In genomic region chr9:137138701-137139467, GRCh38 we compare ENCODE assay signal across 8 cellular contexts. TPM values are rescaled to one million over a fixed set of nuclear protein-coding genes. Genes with fewer than 3 reads are reported as not detected.
DNase-seq lines count a peak whose midpoint lies in the region; ATAC-seq, FAIRE-seq and TF ChIP-seq lines count a peak whose summit lies in the region.

Gene GRIN1 (plus strand): TSS chr9:137139154. CDS start chr9:137139487, 333 bp downstream.

- no peak for TF ChIP-seq CTCF in Calu3 (IDR thresholded peaks at IDR 0.05; ENCODE audit: unreplicated experiment)

- no peaks in the 10 kb centered on the region for H3K9me3 ChIP-seq in right cardiac atrium (ENCODE audit: control insufficient read depth, low read length)

- no peaks in the 10 kb centered on the region for H3K36me3 Mint-ChIP-seq in activated T-helper 2 cell treated with anti-CD3 and anti-CD28 coated beads, Interferon-gamma antibody, Interleukin-2, Interleukin-4, amounts not matched to agents 10 μg/mL and 5 μg/mL and 100 μg/mL, durations not matched to agents 14 hours and 24 hours and 36 hours (ENCODE audit: low read depth)
- H3K36me3 Mint-ChIP-seq in stimulated activated effector memory CD8-positive, alpha-beta T cell treated with anti-CD3 and anti-CD28 coated beads, Interleukin-12 subunit alpha, Interleukin-12 subunit beta, amount 100 ng/mL, for 72 hours, result no peaks in the 10 kb centered on the region
- H3K36me3 Mint-ChIP-seq in Calu3 (ENCODE audit: insufficient read depth, unreplicated experiment), result no peaks in the 10 kb centered on the region

- no peak within 1 kb of the TSS for H3K4me3 Mint-ChIP-seq in activated T-helper 2 cell treated with anti-CD3 and anti-CD28 coated beads, Interferon-gamma antibody, Interleukin-2, Interleukin-4, amounts not matched to agents 10 μg/mL and 5 μg/mL and 100 μg/mL, durations not matched to agents 14 hours and 24 hours and 36 hours (ENCODE audit: low read depth)
- no peak within 1 kb of the TSS for H3K4me3 Mint-ChIP-seq in stimulated activated effector memory CD8-positive, alpha-beta T cell treated with anti-CD3 and anti-CD28 coated beads, Interleukin-12 subunit alpha, Interleukin-12 subunit beta, amount 100 ng/mL, for 72 hours
- H3K4me3 Mint-ChIP-seq in Calu3 (ENCODE audit: low read depth, unreplicated experiment), result no peak within 1 kb of the TSS

- no peak within 1 kb of the TSS for H3K27ac Mint-ChIP-seq in activated T-helper 2 cell treated with anti-CD3 and anti-CD28 coated beads, Interferon-gamma antibody, Interleukin-2, Interleukin-4, amounts not matched to agents 10 μg/mL and 5 μg/mL and 100 μg/mL, durations not matched to agents 14 hours and 24 hours and 36 hours
- H3K27ac Mint-ChIP-seq in stimulated activated effector memory CD8-positive, alpha-beta T cell treated with anti-CD3 and anti-CD28 coated beads, Interleukin-12 subunit alpha, Interleukin-12 subunit beta, amount 100 ng/mL, for 72 hours, result no peak within 1 kb of the TSS
- no peak within 1 kb of the TSS for H3K27ac Mint-ChIP-seq in Calu3 (ENCODE audit: unreplicated experiment)

- WGBS in right cardiac atrium, result 5% methylated on average over 105 of the region's 105 CpGs

- TF ChIP-seq POLR2A in GM12891 (IDR thresholded peaks at IDR 0.05; ENCODE audit: low read depth, low read length), result no peak

- no peaks in the 10 kb centered on the region for H3K4me1 ChIP-seq in right cardiac atrium (ENCODE audit: control insufficient read depth, insufficient read depth, low read length)

- no TSS peak for BruUV-seq in Calu3 (replicated peaks; lab: Mats Ljungman, UMichigan)

- intact Hi-C loops in activated T-helper 2 cell treated with anti-CD3 and anti-CD28 coated beads, Interferon-gamma antibody, Interleukin-2, Interleukin-4, amounts not matched to agents 10 μg/mL and 5 μg/mL and 100 μg/mL, durations not matched to agents 14 hours and 24 hours and 36 hours (cut with micrococcal nuclease), result no loop called here
- intact Hi-C loops in right cardiac atrium (cut with DNase I), result no loop called here
- intact Hi-C loops in Calu3 (cut with micrococcal nuclease; ENCODE audit: unreplicated experiment), result no loop called here

- no peak within 1 kb of the TSS for H3K4me3 ChIP-seq in right cardiac atrium (ENCODE audit: low read length)

- no peaks in the 10 kb centered on the region for H3K27me3 ChIP-seq in right cardiac atrium (ENCODE audit: control insufficient read depth, insufficient read depth)

- CTCF ChIA-PET in Calu3 (lab: Charles Lee), result no interaction called here

- peak; percentile 65 to 66 for ATAC-seq in right cardiac atrium
- peak; percentile 45 for ATAC-seq in stimulated activated effector memory CD8-positive, alpha-beta T cell treated with anti-CD3 and anti-CD28 coated beads, Interleukin-12 subunit alpha, Interleukin-12 subunit beta, amount 100 ng/mL, for 72 hours

- DNase-seq in activated CD4-positive, alpha-beta T cell treated with anti-CD3 and anti-CD28 coated beads, Interleukin-2, amount 50 U/mL, for 1 hour, result peak; percentile 33
- no peak for DNase-seq in activated CD4-positive, alpha-beta T cell treated with anti-CD3 and anti-CD28 coated beads for 4 hours
- peak; percentile 44 for DNase-seq in activated T-helper 2 cell treated with anti-CD3 and anti-CD28 coated beads, Interferon-gamma antibody, Interleukin-2, Interleukin-4, amounts not matched to agents 10 μg/mL and 5 μg/mL and 100 μg/mL, durations not matched to agents 14 hours and 24 hours and 36 hours (ENCODE audit: low spot score)
- DNase-seq in right cardiac atrium (peak; percentile 49 to 82 (median 80)), Calu3 (no peak), H4 (ENCODE audit: low spot score) (no peak), GM12891 (ENCODE audit: insufficient read length, low spot score) (no peak)
- DNase-seq in stimulated activated effector memory CD8-positive, alpha-beta T cell treated with anti-CD3 and anti-CD28 coated beads, Interleukin-12 subunit alpha, Interleukin-12 subunit beta, amount 100 ng/mL, for 72 hours (ENCODE audit: low spot score in 2 of 2), result no peak

- no peaks in the 10 kb centered on the region for H3K4me1 Mint-ChIP-seq in activated T-helper 2 cell treated with anti-CD3 and anti-CD28 coated beads, Interferon-gamma antibody, Interleukin-2, Interleukin-4, amounts not matched to agents 10 μg/mL and 5 μg/mL and 100 μg/mL, durations not matched to agents 14 hours and 24 hours and 36 hours (ENCODE audit: low read depth)
- H3K4me1 Mint-ChIP-seq in stimulated activated effector memory CD8-positive, alpha-beta T cell treated with anti-CD3 and anti-CD28 coated beads, Interleukin-12 subunit alpha, Interleukin-12 subunit beta, amount 100 ng/mL, for 72 hours, result peaks cover 6% of the 10 kb centered on the region
- no peaks in the 10 kb centered on the region for H3K4me1 Mint-ChIP-seq in Calu3 (ENCODE audit: low read depth, unreplicated experiment)

- no peak within 1 kb of the TSS for H3K27ac ChIP-seq in right cardiac atrium (ENCODE audit: low read length)

- FAIRE-seq in GM12891 (lab: Jason Lieb, UNC), result no peak

- H3K27me3 Mint-ChIP-seq in activated T-helper 2 cell treated with anti-CD3 and anti-CD28 coated beads, Interferon-gamma antibody, Interleukin-2, Interleukin-4, amounts not matched to agents 10 μg/mL and 5 μg/mL and 100 μg/mL, durations not matched to agents 14 hours and 24 hours and 36 hours (ENCODE audit: low read depth), result peaks cover 42% of the 10 kb centered on the region
- H3K27me3 Mint-ChIP-seq in Calu3 (ENCODE audit: unreplicated experiment), result peaks cover 70% of the 10 kb centered on the region

- H3K9me3 Mint-ChIP-seq in activated T-helper 2 cell treated with anti-CD3 and anti-CD28 coated beads, Interferon-gamma antibody, Interleukin-2, Interleukin-4, amounts not matched to agents 10 μg/mL and 5 μg/mL and 100 μg/mL, durations not matched to agents 14 hours and 24 hours and 36 hours, result no peaks in the 10 kb centered on the region
- H3K9me3 Mint-ChIP-seq in stimulated activated effector memory CD8-positive, alpha-beta T cell treated with anti-CD3 and anti-CD28 coated beads, Interleukin-12 subunit alpha, Interleukin-12 subunit beta, amount 100 ng/mL, for 72 hours, result no peaks in the 10 kb centered on the region
- no peaks in the 10 kb centered on the region for H3K9me3 Mint-ChIP-seq in Calu3 (ENCODE audit: low read depth, unreplicated experiment)

TF ChIP-seq in GM12891, 5 proteins besides CTCF, POLR2A, EP300 and RAD21:
- TF ChIP-seq POLR2AphosphoS5 (IDR thresholded peaks at IDR 0.05; ENCODE audit: low read depth, low read length) (no peak), TAF1 (IDR thresholded peaks at IDR 0.05; ENCODE audit: low read depth, low read length) (no peak), SPI1 (IDR thresholded peaks at IDR 0.05; ENCODE audit: low read depth, low read length) (no peak), PAX5 (IDR thresholded peaks at IDR 0.05; ENCODE audit: insufficient read depth, low read length, severe bottlenecking) (no peak), POU2F2 (IDR thresholded peaks at IDR 0.05; ENCODE audit: low read depth, low read length) (no peak)

RNA-seq across cellular contexts. Expression of gene GRIN1, which starts in this region (rescaled TPM):
- 0.07 TPM in 1 of 2 replicates, not detected in the other for total RNA-seq in activated T-helper 2 cell treated with anti-CD3 and anti-CD28 coated beads, Interferon-gamma antibody, Interleukin-2, Interleukin-4, amounts not matched to agents 10 μg/mL and 5 μg/mL and 100 μg/mL, durations not matched to agents 14 hours and 24 hours and 36 hours
- total RNA-seq in right cardiac atrium, result under 1 TPM in 1 of 4 donors, not detected in 3; 0.08 TPM
- polyA plus RNA-seq in right cardiac atrium, result 0.09 TPM
- 0.24 and 0.54 TPM in 2 replicates for total RNA-seq in Calu3 (2022)
- not detected in 2 replicates for total RNA-seq in H4 (2014; rRNA removed; shearing (Covaris generic))
- 0.23 TPM for polyA plus RNA-seq in GM12891 (2012; ENCODE audit: low read depth, missing spikeins)

Comparison
In these comparisons a context has a peak if more than half of its experiments do, and no peak if none do; other contexts are left out.
1. Peak in DNase-seq in activated T-helper 2 cell treated with anti-CD3 and anti-CD28 coated beads, Interferon-gamma antibody, Interleukin-2, Interleukin-4, amounts not matched to agents 10 μg/mL and 5 μg/mL and 100 μg/mL, durations not matched to agents 14 hours and 24 hours and 36 hours; RNA of the gene not detected or under 1 TPM.
2. Peak in DNase-seq and ATAC-seq in right cardiac atrium; RNA of the gene not detected or under 1 TPM.